Comparison of ENCODE assay signal across 12 cellular contexts in the genomic region with DNA sequence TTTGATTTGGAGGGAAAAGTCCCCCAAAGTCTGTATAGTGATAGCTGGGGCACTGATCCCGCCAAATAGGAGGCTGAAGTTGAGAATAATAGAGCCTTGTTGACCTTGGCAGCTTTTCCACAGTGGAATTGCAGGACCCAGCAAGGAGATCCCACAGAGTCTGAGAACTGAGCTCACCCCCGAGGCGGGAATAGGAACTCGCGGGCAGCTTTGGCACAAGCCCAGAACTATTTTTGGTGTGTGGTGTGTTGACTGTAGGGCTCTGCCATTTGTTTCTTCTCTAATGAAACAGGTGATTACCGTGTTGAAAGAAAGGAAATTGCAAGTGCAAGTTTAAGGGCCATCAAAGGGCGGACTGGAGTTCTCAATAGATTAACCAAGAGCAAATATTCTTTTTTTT. TPM values are rescaled to one million over a fixed set of nuclear protein-coding genes. Genes with fewer than 3 reads are reported as not detected.
DNase-seq lines count a peak whose midpoint lies in the region; ATAC-seq and TF ChIP-seq lines count a peak whose summit lies in the region.
"Had no signal": no experiment of that assay in that cellular context is flagged by ENCODE, and none has a peak within 500 bp of the region (broad histone marks: within the 10 kb centered on the region; RNA-seq: fewer than 3 reads in every experiment).

No MANE protein-coding gene starts in this region.

- in situ Hi-C loops in mammary epithelial cell (cut with MboI; ENCODE audit: low sequenced_read_pairs in 2 of 2) = no loop called here

- no peak for TF ChIP-seq CTCF in MCF 10A (IDR thresholded peaks at IDR 0.05; ENCODE audit: unreplicated experiment)
- TF ChIP-seq CTCF in mammary epithelial cell (conservative IDR thresholded peaks at IDR 0.05 in 1 of 2, IDR thresholded peaks at IDR 0.05 in 1 of 2; ENCODE audit: extremely low read depth in 1 of 2, insufficient read depth in 1 of 2, low read depth in 1 of 2, low read length in 2 of 2) = no peak
- peak in 4 of 12 donors; percentile 9 to 20 (median 14) for TF ChIP-seq CTCF in heart left ventricle (IDR thresholded peaks at IDR 0.05)
- no peak for TF ChIP-seq CTCF in PC-9 (conservative IDR thresholded peaks at IDR 0.05)

- H3K27ac ChIP-seq in mammary epithelial cell (ENCODE audit: insufficient read depth, low read depth, low read length) = no peak overlapping the region
- peak overlapping the region in 1 of 12 donors; percentile 36 for H3K27ac ChIP-seq in heart left ventricle
- H3K27ac ChIP-seq in PC-9 = no peak overlapping the region

- DNase-seq in MCF 10A (ENCODE audit: unreplicated experiment) (peak; percentile 95), mammary epithelial cell (no peak), heart left ventricle (peak in 4 of 5 donors; percentile 75 to 83 (median 79)), NCI-H526 (lab: John Stamatoyannopoulos, UW) (no peak), PC-9 (no peak)
- DNase-seq in activated CD4-positive, alpha-beta T cell treated with anti-CD3 and anti-CD28 coated beads, Interleukin-2, amount 50 U/mL, for 1 hour = no peak
- DNase-seq: activated naive CD4-positive, alpha-beta T cell treated with anti-CD3 and anti-CD28 coated beads for 36 hours; effector CD8-positive, alpha-beta T cell; NCI-H1694 treated with DMSO at 0.1 percent for 48 hours; small intestine had no signal

- peaks cover 41% of the 10 kb centered on the region for H3K4me1 Mint-ChIP-seq in MCF 10A (ENCODE audit: insufficient read depth, unreplicated experiment)

- WGBS in mammary epithelial cell (ENCODE audit: low coverage, missing lambda C conversion rate) = 0% methylated on average over 7 of the region's 7 CpGs
- 16 to 32% (median 20%) methylated on average over 7 of the region's 7 CpGs for WGBS in heart left ventricle, 4 donors

- CTCF ChIA-PET in MCF 10A (lab: Yijun Ruan, JAX) = no interaction called here
- CTCF ChIA-PET in mammary epithelial cell (lab: Charles Lee; ENCODE audit: low non-redundant PET) = no interaction called here
- CTCF ChIA-PET in PC-9 (lab: Charles Lee) = no interaction called here

- H3K4me1 ChIP-seq in mammary epithelial cell (ENCODE audit: insufficient read depth, low read length) (no peaks in the 10 kb centered on the region), heart left ventricle (peaks cover 0 to 41% (median 24%) of the 10 kb centered on the region in 12 donors), PC-9 (replicated peaks; ENCODE audit: insufficient read depth) (0 out of 2 replicates have a peak, but pooled peaks cover 6% of the 10 kb centered on the region)

- H3K27me3 ChIP-seq in mammary epithelial cell (ENCODE audit: insufficient read depth, low read length) (peaks cover 3% of the 10 kb centered on the region), heart left ventricle (no peaks in the 10 kb centered on the region), PC-9 (ENCODE audit: insufficient read depth, low read depth) (no peaks in the 10 kb centered on the region)

- no peaks in the 10 kb centered on the region for H3K9me3 Mint-ChIP-seq in MCF 10A (ENCODE audit: unreplicated experiment)
- H3K9me3 Mint-ChIP-seq: activated naive CD4-positive, alpha-beta T cell treated with anti-CD3 and anti-CD28 coated beads for 36 hours had no signal

- H3K79me2 ChIP-seq in mammary epithelial cell (ENCODE audit: insufficient read depth, low read length) = no peaks in the 10 kb centered on the region
- peaks cover 8% of the 10 kb centered on the region for H3K79me2 ChIP-seq in PC-9 (ENCODE audit: low read depth)

- H3F3A ChIP-seq in PC-9 (ENCODE audit: insufficient read depth, low read depth) = no peaks in the 10 kb centered on the region

- H3K36me3 ChIP-seq in mammary epithelial cell (ENCODE audit: insufficient read depth, low read length) = no peaks in the 10 kb centered on the region
- no peaks in the 10 kb centered on the region for H3K36me3 ChIP-seq in heart left ventricle
- H3K36me3 ChIP-seq in PC-9 (ENCODE audit: low read depth) = no peaks in the 10 kb centered on the region

- peak; percentile 57 for ATAC-seq in SK-N-SH treated with all-trans-retinoic acid at 6 μM for 48 hours
- ATAC-seq in heart left ventricle = peak; percentile 65 to 87 (median 84)
- no peak for ATAC-seq in HG02885 (IDR thresholded peaks at IDR 0.05; ENCODE audit: poor library complexity, unreplicated experiment)

- no peak overlapping the region for H3K4me3 ChIP-seq in mammary epithelial cell (replicated peaks in 1 of 3; ENCODE audit: insufficient read depth in 1 of 3, low read depth in 2 of 3, low read length in 3 of 3)
- no peak overlapping the region for H3K4me3 ChIP-seq in heart left ventricle
- no peak overlapping the region for H3K4me3 ChIP-seq in PC-9

- TF ChIP-seq POLR2A in heart left ventricle (IDR thresholded peaks at IDR 0.05) = no peak

- H3K4me2 ChIP-seq in mammary epithelial cell (ENCODE audit: insufficient read depth, low read depth, low read length) (no peak overlapping the region), PC-9 (no peak overlapping the region)

- intact Hi-C loops in MCF 10A (cut with micrococcal nuclease) (no loop called here), mammary epithelial cell (cut with micrococcal nuclease) (no loop called here), heart left ventricle (cut with DNase I) (loop anchor here in 1 of 10 donors (5.0 kb wide), 1 partner anchor 36 kb away; a partner anchor contains a TSS), PC-9 (cut with micrococcal nuclease; ENCODE audit: unreplicated experiment) (no loop called here)

- H3K36me3 Mint-ChIP-seq in MCF 10A (ENCODE audit: insufficient read depth, unreplicated experiment) = peaks cover 4% of the 10 kb centered on the region

- H3K9me3 ChIP-seq in mammary epithelial cell (replicated peaks; ENCODE audit: insufficient read depth, low read length) (no peaks in the 10 kb centered on the region), heart left ventricle (peaks cover 0 to 5% (median 0%) of the 10 kb centered on the region in 12 donors), PC-9 (ENCODE audit: insufficient read depth, low read depth) (no peaks in the 10 kb centered on the region)

- H3K27ac Mint-ChIP-seq in MCF 10A (ENCODE audit: low read depth, unreplicated experiment) = no peak overlapping the region
- H3K27ac Mint-ChIP-seq: activated naive CD4-positive, alpha-beta T cell treated with anti-CD3 and anti-CD28 coated beads for 36 hours had no signal

- no peaks in the 10 kb centered on the region for H4K20me1 ChIP-seq in mammary epithelial cell (ENCODE audit: insufficient read depth, low read length)
- peaks cover 11% of the 10 kb centered on the region for H4K20me1 ChIP-seq in PC-9 (ENCODE audit: insufficient read depth)

- dilution Hi-C loops in mammary epithelial cell (cut with HindIII; ENCODE audit: low sequenced_read_pairs) = no loop called here

- H3K9me2 ChIP-seq in PC-9 (ENCODE audit: insufficient read depth) = no peaks in the 10 kb centered on the region

- no peak overlapping the region for H3K4me3 Mint-ChIP-seq in MCF 10A (ENCODE audit: unreplicated experiment)
- H3K4me3 Mint-ChIP-seq: activated naive CD4-positive, alpha-beta T cell treated with anti-CD3 and anti-CD28 coated beads for 36 hours had no signal

- BruUV-seq in MCF 10A (replicated peaks; lab: Mats Ljungman, UMichigan) (no TSS peak), mammary epithelial cell (replicated peaks; lab: Mats Ljungman, UMichigan) (no TSS peak), PC-9 (replicated peaks; lab: Mats Ljungman, UMichigan) (no TSS peak)

- no peaks in the 10 kb centered on the region for H3K27me3 Mint-ChIP-seq in MCF 10A (ENCODE audit: insufficient read depth, unreplicated experiment)

- H3K9ac ChIP-seq in mammary epithelial cell (ENCODE audit: insufficient read depth, low read length) = no peak overlapping the region

- POLR2A ChIA-PET in MCF 10A (lab: Yijun Ruan, JAX) (interaction anchor here (1.4 kb wide), 1 partner anchor 8 kb away, joined by 5 read pairs; no protein-coding TSS in a partner anchor), PC-9 (lab: Charles Lee; ENCODE audit: unreplicated experiment) (no interaction called here)

- no peak overlapping the region for H2AFZ ChIP-seq in mammary epithelial cell (ENCODE audit: low read depth, low read length)
- no peak overlapping the region for H2AFZ ChIP-seq in PC-9

TF ChIP-seq in SK-N-SH treated with all-trans-retinoic acid at 6 μM for 48 hours, 23 proteins besides CTCF, POLR2A, EP300 and RAD21:
- TF ChIP-seq, protein P1, sequence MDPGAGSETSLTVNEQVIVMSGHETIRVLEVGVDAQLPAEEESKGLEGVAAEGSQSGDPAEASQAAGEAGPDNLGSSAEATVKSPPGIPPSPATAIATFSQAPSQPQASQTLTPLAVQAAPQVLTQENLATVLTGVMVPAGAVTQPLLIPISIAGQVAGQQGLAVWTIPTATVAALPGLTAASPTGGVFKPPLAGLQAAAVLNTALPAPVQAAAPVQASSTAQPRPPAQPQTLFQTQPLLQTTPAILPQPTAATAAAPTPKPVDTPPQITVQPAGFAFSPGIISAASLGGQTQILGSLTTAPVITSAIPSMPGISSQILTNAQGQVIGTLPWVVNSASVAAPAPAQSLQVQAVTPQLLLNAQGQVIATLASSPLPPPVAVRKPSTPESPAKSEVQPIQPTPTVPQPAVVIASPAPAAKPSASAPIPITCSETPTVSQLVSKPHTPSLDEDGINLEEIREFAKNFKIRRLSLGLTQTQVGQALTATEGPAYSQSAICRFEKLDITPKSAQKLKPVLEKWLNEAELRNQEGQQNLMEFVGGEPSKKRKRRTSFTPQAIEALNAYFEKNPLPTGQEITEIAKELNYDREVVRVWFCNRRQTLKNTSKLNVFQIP (CRISPR knock-in tag; IDR thresholded peaks at IDR 0.05; ENCODE audit: borderline replicate concordance, low read depth) = no peak
- TF ChIP-seq, protein P2, sequence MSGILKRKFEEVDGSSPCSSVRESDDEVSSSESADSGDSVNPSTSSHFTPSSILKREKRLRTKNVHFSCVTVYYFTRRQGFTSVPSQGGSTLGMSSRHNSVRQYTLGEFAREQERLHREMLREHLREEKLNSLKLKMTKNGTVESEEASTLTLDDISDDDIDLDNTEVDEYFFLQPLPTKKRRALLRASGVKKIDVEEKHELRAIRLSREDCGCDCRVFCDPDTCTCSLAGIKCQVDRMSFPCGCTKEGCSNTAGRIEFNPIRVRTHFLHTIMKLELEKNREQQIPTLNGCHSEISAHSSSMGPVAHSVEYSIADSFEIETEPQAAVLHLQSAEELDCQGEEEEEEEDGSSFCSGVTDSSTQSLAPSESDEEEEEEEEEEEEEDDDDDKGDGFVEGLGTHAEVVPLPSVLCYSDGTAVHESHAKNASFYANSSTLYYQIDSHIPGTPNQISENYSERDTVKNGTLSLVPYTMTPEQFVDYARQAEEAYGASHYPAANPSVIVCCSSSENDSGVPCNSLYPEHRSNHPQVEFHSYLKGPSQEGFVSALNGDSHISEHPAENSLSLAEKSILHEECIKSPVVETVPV (CRISPR knock-in tag; IDR thresholded peaks at IDR 0.05) = no peak

RNA-seq across cellular contexts. Expression of a gene that starts 34.0 kb away (rescaled TPM):
- total RNA-seq in MCF 10A (2022) (21.0 and 21.7 TPM in 2 replicates), mammary epithelial cell (1 to 10 TPM in 1 of 2 donors, under 1 TPM in 1; 0.33 to 2.0 TPM), heart left ventricle (10 to 100 TPM in 4 of 9 donors, 1 to 10 TPM in 5; 5.3 to 13.3 (median 7.9) TPM), PC-9 (2021) (4.9 and 6.1 TPM in 2 replicates)
- polyA plus RNA-seq in mammary epithelial cell (0.20 TPM), heart left ventricle (10 to 100 TPM in 1 of 2 donors, 1 to 10 TPM in 1; 5.2 to 15.7 TPM)
- not detected for polyA minus RNA-seq in mammary epithelial cell

Comparison
In these comparisons a context has a peak if more than half of its experiments do, and no peak if none do; other contexts are left out.
1. DNase-seq: peak in MCF 10A (single experiment) and heart left ventricle (4 of 5); none in mammary epithelial cell (single experiment), NCI-H526 (0 of 2), PC-9 (0 of 2) and activated CD4-positive, alpha-beta T cell treated with anti-CD3 and anti-CD28 coated beads, Interleukin-2, amount 50 U/mL, for 1 hour (single experiment).